1 cellular context compared by ENCODE assay signal in genomic region chr20:32109392-32110172, GRCh38.
TF ChIP-seq lines count a peak whose summit lies in the region.

TM9SF4 (plus strand) TSS chr20:32109714; CDS start chr20:32109741, 27 bp downstream.

TF ChIP-seq in WTC11, 78 proteins besides CTCF, POLR2A, EP300 and RAD21 (continued from another document):
- TF ChIP-seq IRF1 (CRISPR knock-in tag; IDR thresholded peaks at IDR 0.05) (no peak), NR1H2 (CRISPR knock-in tag; IDR thresholded peaks at IDR 0.05) (no peak), NFE2L1 (CRISPR knock-in tag; IDR thresholded peaks at IDR 0.05) (no peak), NR3C1 (CRISPR knock-in tag; conservative IDR thresholded peaks at IDR 0.05; ENCODE audit: low read depth) (no peak), ZNF512 (CRISPR knock-in tag; IDR thresholded peaks at IDR 0.05; ENCODE audit: borderline replicate concordance) (no peak), SOX15 (CRISPR knock-in tag; IDR thresholded peaks at IDR 0.05) (no peak), GABPB1 (CRISPR knock-in tag; IDR thresholded peaks at IDR 0.05) (peak; percentile 89), ARID4B (CRISPR knock-in tag; IDR thresholded peaks at IDR 0.05; ENCODE audit: borderline replicate concordance) (no peak), FOXK1 (CRISPR knock-in tag; IDR thresholded peaks at IDR 0.05) (peak; percentile 80; the same call in 1 of the 2 replicates), ZSCAN18 (CRISPR knock-in tag; IDR thresholded peaks at IDR 0.05) (no peak), ZNF138 (CRISPR knock-in tag; conservative IDR thresholded peaks at IDR 0.05) (no peak)
